Comparison of ENCODE assay signal across 8 cellular contexts in the genomic region with DNA sequence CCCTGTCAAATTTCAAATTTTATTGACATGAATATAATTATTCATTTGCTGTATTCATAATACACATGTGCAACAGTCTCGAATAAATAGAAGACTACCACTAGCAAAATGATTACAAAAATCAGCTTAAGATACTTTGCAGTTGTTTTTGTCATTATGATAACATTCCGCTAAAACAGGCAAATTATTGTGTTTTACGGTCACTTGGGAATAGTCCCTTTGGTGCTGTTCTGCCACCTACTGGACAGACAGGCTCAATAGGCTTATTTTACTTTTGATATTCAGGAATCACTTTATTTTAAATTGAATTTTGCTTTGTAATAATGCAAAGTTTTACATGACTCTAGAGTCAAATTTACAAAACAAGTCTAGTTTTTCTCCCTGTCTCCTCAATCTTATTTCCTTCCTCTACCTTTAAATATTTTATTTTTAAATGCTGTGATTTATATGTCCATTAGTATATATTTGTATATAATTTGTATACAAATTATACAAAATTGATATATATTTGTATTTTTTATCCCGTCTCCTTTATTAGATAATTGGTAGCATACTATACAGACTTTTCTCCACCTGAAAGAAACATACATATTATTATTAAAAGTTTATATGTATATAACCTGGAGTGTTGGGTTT.
DNase-seq lines count a peak whose midpoint lies in the region; ATAC-seq and TF ChIP-seq lines count a peak whose summit lies in the region.

No MANE protein-coding gene starts in this region.

- peaks cover 19% of the 10 kb centered on the region for H3K27me3 Mint-ChIP-seq in activated CD4-positive, alpha-beta T cell treated with anti-CD3 and anti-CD28 coated beads, Interleukin-2, amount 10 ng/mL, durations not matched to agents 24 days and 14 days
- peaks cover 18 to 28% of the 10 kb centered on the region in 2 donors for H3K27me3 Mint-ChIP-seq in effector memory CD8-positive, alpha-beta T cell

- no peaks in the 10 kb centered on the region for H3K36me3 Mint-ChIP-seq in activated CD4-positive, alpha-beta T cell treated with anti-CD3 and anti-CD28 coated beads, Interleukin-2, amount 10 ng/mL, durations not matched to agents 24 days and 14 days (ENCODE audit: low read depth)
- no peaks in the 10 kb centered on the region for H3K36me3 Mint-ChIP-seq in effector memory CD8-positive, alpha-beta T cell (ENCODE audit: insufficient read depth)

- TF ChIP-seq CTCF in astrocyte of the cerebellum (IDR thresholded peaks at IDR 0.05; ENCODE audit: low read depth, low read length, missing control alignments): peak; percentile 76

- no peak overlapping the region for H3K4me3 Mint-ChIP-seq in activated CD4-positive, alpha-beta T cell treated with anti-CD3 and anti-CD28 coated beads, Interleukin-2, amount 10 ng/mL, durations not matched to agents 24 days and 14 days
- H3K4me3 Mint-ChIP-seq in effector memory CD8-positive, alpha-beta T cell: no peak overlapping the region

- in situ Hi-C loops in astrocyte of the cerebellum (cut with HindIII; ENCODE audit: low sequenced_read_pairs): loop anchor here (25.0 kb wide), 1 partner anchor 237 kb away; no protein-coding TSS in a partner anchor

- DNase-seq in activated CD4-positive, alpha-beta T cell treated with anti-CD3 and anti-CD28 coated beads, Interleukin-2, amount 10 ng/mL, durations not matched to agents 24 days and 14 days: peak; percentile 68
- no peak for DNase-seq in activated CD4-positive, alpha-beta T cell treated with anti-CD3 and anti-CD28 coated beads for 1 hour
- DNase-seq in MV-4-11 (lab: John Stamatoyannopoulos, UW) (peak; percentile 51), astrocyte of the cerebellum (ENCODE audit: low read depth) (peak; percentile 45), left colon (peak in 1 of 2 donors; percentile 7)
- DNase-seq in effector memory CD8-positive, alpha-beta T cell: no peak

- no peak overlapping the region for H3K4me3 ChIP-seq in astrocyte of the cerebellum (ENCODE audit: low read depth, low read length)

- no peak overlapping the region for H3K27ac Mint-ChIP-seq in activated CD4-positive, alpha-beta T cell treated with anti-CD3 and anti-CD28 coated beads, Interleukin-2, amount 10 ng/mL, durations not matched to agents 24 days and 14 days
- H3K27ac Mint-ChIP-seq in effector memory CD8-positive, alpha-beta T cell: no peak overlapping the region

- H3K4me1 Mint-ChIP-seq in activated CD4-positive, alpha-beta T cell treated with anti-CD3 and anti-CD28 coated beads, Interleukin-2, amount 10 ng/mL, durations not matched to agents 24 days and 14 days: peaks cover 3% of the 10 kb centered on the region
- H3K4me1 Mint-ChIP-seq in effector memory CD8-positive, alpha-beta T cell (ENCODE audit: low read depth in 2 of 2): no peaks in the 10 kb centered on the region

- no peaks in the 10 kb centered on the region for H3K9me3 Mint-ChIP-seq in activated CD4-positive, alpha-beta T cell treated with anti-CD3 and anti-CD28 coated beads, Interleukin-2, amount 10 ng/mL, durations not matched to agents 24 days and 14 days
- H3K9me3 Mint-ChIP-seq in effector memory CD8-positive, alpha-beta T cell: no peaks in the 10 kb centered on the region

- intact Hi-C loops in activated CD4-positive, alpha-beta T cell treated with anti-CD3 and anti-CD28 coated beads, Interleukin-2, amount 10 ng/mL, durations not matched to agents 24 days and 14 days (cut with micrococcal nuclease): loop anchor here (5.0 kb wide), 1 partner anchor 717 kb away; no protein-coding TSS in a partner anchor
- intact Hi-C loops in left colon (cut with DNase I, micrococcal nuclease): loop anchor here in 1 of 2 donors (5.0 to 10.0 kb wide), 2 partner anchors 227 to 714 kb away; no protein-coding TSS in a partner anchor

- ATAC-seq in left colon: peak; percentile 32
- ATAC-seq in HG03175 (IDR thresholded peaks at IDR 0.05; ENCODE audit: unreplicated experiment): no peak
- no peak for ATAC-seq in effector memory CD8-positive, alpha-beta T cell (replicated peaks)
- no peak for ATAC-seq in GM18867 (IDR thresholded peaks at IDR 0.05; ENCODE audit: unreplicated experiment)

Comparison
In these comparisons a context has a peak if more than half of its experiments do, and no peak if none do; other contexts are left out.
1. DNase-seq: peak in activated CD4-positive, alpha-beta T cell treated with anti-CD3 and anti-CD28 coated beads, Interleukin-2, amount 10 ng/mL, durations not matched to agents 24 days and 14 days (single experiment), MV-4-11 (single experiment) and astrocyte of the cerebellum (single experiment); none in activated CD4-positive, alpha-beta T cell treated with anti-CD3 and anti-CD28 coated beads for 1 hour (single experiment) and effector memory CD8-positive, alpha-beta T cell (0 of 3).